ENCODE assay signal across 22 cellular contexts in the genomic region with DNA sequence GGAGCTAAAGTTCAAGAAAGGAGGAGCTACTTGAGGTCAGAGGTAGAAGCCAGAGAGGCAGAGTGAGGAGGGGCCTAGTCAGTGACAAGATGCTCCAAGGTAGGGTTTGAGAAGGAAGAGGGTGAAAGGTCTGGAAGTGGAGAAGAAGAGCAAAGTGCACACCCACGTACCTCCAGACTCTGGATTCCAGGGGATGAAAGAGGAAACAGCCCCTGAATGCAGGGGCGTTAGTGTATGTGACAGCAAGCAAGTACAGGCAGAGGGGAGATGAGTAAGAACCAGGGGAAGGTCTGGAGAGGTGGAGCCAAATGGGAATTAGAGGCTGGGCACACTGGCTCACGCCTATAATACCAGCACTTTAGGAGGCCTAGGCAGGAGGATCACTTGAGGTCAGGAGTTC. TPM values are rescaled to one million over a fixed set of nuclear protein-coding genes. Genes with fewer than 3 reads are reported as not detected.
"Had no signal": no experiment of that assay in that cellular context is flagged by ENCODE, and none has a peak within 500 bp of the region (broad histone marks: within the 10 kb centered on the region; RNA-seq: fewer than 3 reads in every experiment).

No MANE protein-coding gene starts in this region.

- H3K4me3 Mint-ChIP-seq: activated naive CD8-positive, alpha-beta T cell treated with anti-CD3 and anti-CD28 coated beads for 36 hours; activated T-cell treated with anti-CD3 and anti-CD28 coated beads, Interleukin-2, amount 50 U/mL, for 4 hours; central memory CD8-positive, alpha-beta T cell; immature natural killer cell; mesothelial cell of epicardium; naive thymus-derived CD8-positive, alpha-beta T cell had no signal

- H3K36me3 ChIP-seq: ovary, prostate gland, thoracic aorta had no signal

- H3K27ac ChIP-seq: ovary, prostate gland, thoracic aorta had no signal

- ATAC-seq: activated T-cell treated with anti-CD3 and anti-CD28 coated beads, Interleukin-2, amount 50 U/mL, for 4 hours; left lobe of liver; naive thymus-derived CD8-positive, alpha-beta T cell had no signal

- FAIRE-seq: astrocyte, colon, endothelial cell of umbilical vein had no signal

- DNase-seq: activated CD4-positive, alpha-beta T cell treated with anti-CD3 and anti-CD28 coated beads, Interleukin-2, amount 50 U/mL, for 4 hours; activated CD8-positive, alpha-beta memory T cell treated with anti-CD3 and anti-CD28 coated beads for 24 hours; activated CD8-positive, alpha-beta memory T cell treated with anti-CD3 and anti-CD28 coated beads, Interleukin-2, amount 50 U/mL, for 4 hours; activated naive CD4-positive, alpha-beta T cell treated with Interleukin-2 at 50 U/mL for 16 hours; activated naive CD8-positive, alpha-beta T cell treated with anti-CD3 and anti-CD28 coated beads for 36 hours; activated T-cell treated with anti-CD3 and anti-CD28 coated beads, Interleukin-2, amount 50 U/mL, for 4 hours; effector memory CD4-positive, alpha-beta T cell; immature natural killer cell; mammary epithelial cell; naive thymus-derived CD8-positive, alpha-beta T cell; ovary; stimulated activated CD4-positive, alpha-beta T cell treated with anti-CD3 and anti-CD28 coated beads, Interleukin-2, amount 100 ng/mL, for 48 hours; stimulated activated naive CD4-positive, alpha-beta T cell; T-helper 9 cell had no signal

- H3K27me3 Mint-ChIP-seq: central memory CD8-positive, alpha-beta T cell had no signal

- H3K27ac Mint-ChIP-seq: activated naive CD8-positive, alpha-beta T cell treated with anti-CD3 and anti-CD28 coated beads for 36 hours; mesothelial cell of epicardium had no signal

- H3K36me3 Mint-ChIP-seq: activated naive CD8-positive, alpha-beta T cell treated with anti-CD3 and anti-CD28 coated beads for 36 hours; mesothelial cell of epicardium had no signal

- H3K4me1 Mint-ChIP-seq: central memory CD8-positive, alpha-beta T cell; mesothelial cell of epicardium had no signal

- H3K4me3 ChIP-seq: ovary, prostate gland, thoracic aorta had no signal

- H3K9me3 Mint-ChIP-seq: activated naive CD8-positive, alpha-beta T cell treated with anti-CD3 and anti-CD28 coated beads for 36 hours; activated T-cell treated with anti-CD3 and anti-CD28 coated beads, Interleukin-2, amount 50 U/mL, for 4 hours; central memory CD8-positive, alpha-beta T cell; immature natural killer cell; naive thymus-derived CD8-positive, alpha-beta T cell had no signal

- H3K4me1 ChIP-seq: prostate gland had no signal

- H3K9me3 ChIP-seq: ovary, prostate gland, thoracic aorta had no signal

RNA-seq across cellular contexts. Expression of a gene that starts 34.0 kb away (rescaled TPM):
- total RNA-seq: naive thymus-derived CD8-positive, alpha-beta T cell had no signal
- polyA plus RNA-seq: immature natural killer cell had no signal
